ENCODE assay signal across 2 cellular contexts in the genomic region with DNA sequence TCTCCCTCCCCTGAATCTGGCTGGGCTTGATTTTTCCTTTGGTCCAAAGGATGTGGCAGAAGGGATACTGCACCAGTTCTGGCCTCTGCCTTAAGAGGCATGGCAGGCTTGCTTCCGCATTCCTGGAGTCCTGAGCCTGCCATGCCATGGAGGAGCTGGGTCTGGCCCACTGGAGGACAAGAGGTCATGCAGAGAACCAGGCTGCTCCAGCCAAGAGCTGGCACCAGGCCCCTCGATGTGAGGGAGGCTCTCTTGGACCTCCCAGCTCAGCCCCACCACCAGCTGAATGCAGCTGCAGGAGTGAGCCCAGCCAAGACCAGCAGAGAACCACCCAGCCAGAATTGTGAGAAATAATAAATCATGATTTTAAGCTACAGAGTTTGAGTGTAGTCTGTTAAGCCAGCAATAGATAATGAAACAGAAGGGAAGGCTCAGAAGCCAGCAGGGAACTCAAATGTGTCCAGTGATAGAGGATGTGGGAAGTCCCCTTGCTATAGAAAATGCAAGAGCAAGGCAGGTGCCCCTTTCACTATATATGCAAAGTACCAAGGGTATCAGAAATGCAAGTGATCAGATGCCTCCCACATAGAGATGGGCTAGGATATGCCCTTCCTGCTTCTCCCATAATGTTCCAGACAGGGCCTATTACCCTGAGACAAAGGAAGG.
TF ChIP-seq lines count a peak whose summit lies in the region.

No MANE protein-coding gene starts in this region.

TF ChIP-seq in SK-N-SH treated with all-trans-retinoic acid at 6 μM for 48 hours, 23 proteins besides CTCF, POLR2A, EP300 and RAD21 (continued from another document):
- TF ChIP-seq, protein P1, sequence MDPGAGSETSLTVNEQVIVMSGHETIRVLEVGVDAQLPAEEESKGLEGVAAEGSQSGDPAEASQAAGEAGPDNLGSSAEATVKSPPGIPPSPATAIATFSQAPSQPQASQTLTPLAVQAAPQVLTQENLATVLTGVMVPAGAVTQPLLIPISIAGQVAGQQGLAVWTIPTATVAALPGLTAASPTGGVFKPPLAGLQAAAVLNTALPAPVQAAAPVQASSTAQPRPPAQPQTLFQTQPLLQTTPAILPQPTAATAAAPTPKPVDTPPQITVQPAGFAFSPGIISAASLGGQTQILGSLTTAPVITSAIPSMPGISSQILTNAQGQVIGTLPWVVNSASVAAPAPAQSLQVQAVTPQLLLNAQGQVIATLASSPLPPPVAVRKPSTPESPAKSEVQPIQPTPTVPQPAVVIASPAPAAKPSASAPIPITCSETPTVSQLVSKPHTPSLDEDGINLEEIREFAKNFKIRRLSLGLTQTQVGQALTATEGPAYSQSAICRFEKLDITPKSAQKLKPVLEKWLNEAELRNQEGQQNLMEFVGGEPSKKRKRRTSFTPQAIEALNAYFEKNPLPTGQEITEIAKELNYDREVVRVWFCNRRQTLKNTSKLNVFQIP (CRISPR knock-in tag; IDR thresholded peaks at IDR 0.05; ENCODE audit: borderline replicate concordance, low read depth) = no peak
- TF ChIP-seq ZNF70 (CRISPR knock-in tag; IDR thresholded peaks at IDR 0.05) = no peak

TF ChIP-seq in SK-N-SH, 30 proteins besides CTCF, POLR2A, EP300 and RAD21 (continued from another document):
- TF ChIP-seq, protein P2, sequence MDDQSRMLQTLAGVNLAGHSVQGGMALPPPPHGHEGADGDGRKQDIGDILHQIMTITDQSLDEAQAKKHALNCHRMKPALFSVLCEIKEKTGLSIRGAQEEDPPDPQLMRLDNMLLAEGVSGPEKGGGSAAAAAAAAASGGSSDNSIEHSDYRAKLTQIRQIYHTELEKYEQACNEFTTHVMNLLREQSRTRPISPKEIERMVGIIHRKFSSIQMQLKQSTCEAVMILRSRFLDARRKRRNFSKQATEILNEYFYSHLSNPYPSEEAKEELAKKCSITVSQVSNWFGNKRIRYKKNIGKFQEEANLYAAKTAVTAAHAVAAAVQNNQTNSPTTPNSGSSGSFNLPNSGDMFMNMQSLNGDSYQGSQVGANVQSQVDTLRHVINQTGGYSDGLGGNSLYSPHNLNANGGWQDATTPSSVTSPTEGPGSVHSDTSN (IDR thresholded peaks at IDR 0.05) = no peak
- TF ChIP-seq SMC3 (IDR thresholded peaks at IDR 0.05; ENCODE audit: low read depth, low read length) = no peak
- TF ChIP-seq GABPA (IDR thresholded peaks at IDR 0.05; ENCODE audit: low read depth) = no peak
- TF ChIP-seq, protein P3, sequence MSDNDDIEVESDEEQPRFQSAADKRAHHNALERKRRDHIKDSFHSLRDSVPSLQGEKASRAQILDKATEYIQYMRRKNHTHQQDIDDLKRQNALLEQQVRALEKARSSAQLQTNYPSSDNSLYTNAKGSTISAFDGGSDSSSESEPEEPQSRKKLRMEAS (IDR thresholded peaks at IDR 0.05; ENCODE audit: low read depth) = no peak
- TF ChIP-seq MEF2A (IDR thresholded peaks at IDR 0.05; ENCODE audit: borderline replicate concordance, low read depth) = no peak
- TF ChIP-seq RFX5 (IDR thresholded peaks at IDR 0.05; ENCODE audit: low read length) = no peak
- no peak for TF ChIP-seq MXI1 (IDR thresholded peaks at IDR 0.05; ENCODE audit: low read depth, low read length)
- TF ChIP-seq RCOR1 (IDR thresholded peaks at IDR 0.05; ENCODE audit: low read length) = no peak
- TF ChIP-seq, protein P4, sequence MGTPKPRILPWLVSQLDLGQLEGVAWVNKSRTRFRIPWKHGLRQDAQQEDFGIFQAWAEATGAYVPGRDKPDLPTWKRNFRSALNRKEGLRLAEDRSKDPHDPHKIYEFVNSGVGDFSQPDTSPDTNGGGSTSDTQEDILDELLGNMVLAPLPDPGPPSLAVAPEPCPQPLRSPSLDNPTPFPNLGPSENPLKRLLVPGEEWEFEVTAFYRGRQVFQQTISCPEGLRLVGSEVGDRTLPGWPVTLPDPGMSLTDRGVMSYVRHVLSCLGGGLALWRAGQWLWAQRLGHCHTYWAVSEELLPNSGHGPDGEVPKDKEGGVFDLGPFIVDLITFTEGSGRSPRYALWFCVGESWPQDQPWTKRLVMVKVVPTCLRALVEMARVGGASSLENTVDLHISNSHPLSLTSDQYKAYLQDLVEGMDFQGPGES (IDR thresholded peaks at IDR 0.05; ENCODE audit: low read depth, low read length) = no peak
- TF ChIP-seq ELF1 (IDR thresholded peaks at IDR 0.05) = no peak
- no peak for TF ChIP-seq NRF1 (IDR thresholded peaks at IDR 0.05; ENCODE audit: low read depth, low read length)
